In the genomic region with DNA sequence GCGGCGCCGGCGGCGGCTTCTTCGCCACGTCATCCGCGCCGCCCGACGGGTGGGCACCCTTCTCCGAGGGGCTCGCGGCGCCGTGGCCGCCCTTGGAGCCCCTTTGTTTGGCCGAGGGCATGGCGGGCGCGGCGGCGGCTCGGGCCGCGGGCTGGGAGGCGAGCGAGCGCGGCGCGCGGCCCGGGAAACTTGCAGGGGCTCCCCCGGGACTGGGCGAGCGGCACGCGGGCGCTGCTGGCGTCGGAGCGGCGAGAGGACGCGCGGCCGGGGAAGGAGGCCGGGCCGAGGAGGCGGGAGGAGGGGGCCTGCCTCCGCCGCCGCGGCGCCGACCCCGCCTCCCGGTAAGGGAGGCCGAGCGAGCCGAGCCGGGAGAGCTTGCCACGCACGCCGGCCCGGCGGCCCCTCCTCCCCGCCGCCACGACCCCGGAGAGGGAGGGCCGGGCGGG, we compare ENCODE assay signal across 8 cellular contexts. TPM values are rescaled to one million over a fixed set of nuclear protein-coding genes. Genes with fewer than 3 reads are reported as not detected.
DNase-seq lines count a peak whose midpoint lies in the region; ATAC-seq and TF ChIP-seq lines count a peak whose summit lies in the region.

A gene with protein sequence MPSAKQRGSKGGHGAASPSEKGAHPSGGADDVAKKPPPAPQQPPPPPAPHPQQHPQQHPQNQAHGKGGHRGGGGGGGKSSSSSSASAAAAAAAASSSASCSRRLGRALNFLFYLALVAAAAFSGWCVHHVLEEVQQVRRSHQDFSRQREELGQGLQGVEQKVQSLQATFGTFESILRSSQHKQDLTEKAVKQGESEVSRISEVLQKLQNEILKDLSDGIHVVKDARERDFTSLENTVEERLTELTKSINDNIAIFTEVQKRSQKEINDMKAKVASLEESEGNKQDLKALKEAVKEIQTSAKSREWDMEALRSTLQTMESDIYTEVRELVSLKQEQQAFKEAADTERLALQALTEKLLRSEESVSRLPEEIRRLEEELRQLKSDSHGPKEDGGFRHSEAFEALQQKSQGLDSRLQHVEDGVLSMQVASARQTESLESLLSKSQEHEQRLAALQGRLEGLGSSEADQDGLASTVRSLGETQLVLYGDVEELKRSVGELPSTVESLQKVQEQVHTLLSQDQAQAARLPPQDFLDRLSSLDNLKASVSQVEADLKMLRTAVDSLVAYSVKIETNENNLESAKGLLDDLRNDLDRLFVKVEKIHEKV (minus strand): TSS at position 290 of the 446 bp plus-strand sequence. CDS start 169 bp downstream, at position 121.

- TF ChIP-seq CTCF in GM10266 (IDR thresholded peaks at IDR 0.05; ENCODE audit: control insufficient read depth, insufficient read depth, low read depth, missing control alignments), result no peak
- no peak for TF ChIP-seq CTCF in choroid plexus epithelial cell (conservative IDR thresholded peaks at IDR 0.05; ENCODE audit: low read depth, low read length)

- H3K9me3 Mint-ChIP-seq in activated CD4-positive, alpha-beta T cell treated with anti-CD3 and anti-CD28 coated beads for 36 hours (ENCODE audit: low read depth), result no peaks in the 10 kb centered on the region

- H3K4me1 Mint-ChIP-seq in activated CD4-positive, alpha-beta T cell treated with anti-CD3 and anti-CD28 coated beads for 36 hours, result peaks cover 30% of the 10 kb centered on the region

- intact Hi-C loops in activated CD4-positive, alpha-beta T cell treated with anti-CD3 and anti-CD28 coated beads for 36 hours (cut with DNase I, micrococcal nuclease), result loop anchor here (1.0 to 10.0 kb wide), 9 partner anchors 35 to 1440 kb away; a partner anchor contains a TSS

- peak; percentile 49 for ATAC-seq in activated CD4-positive, alpha-beta T cell treated with anti-CD3 and anti-CD28 coated beads for 36 hours

- peak within 1 kb of the TSS; percentile 93 for H3K4me3 ChIP-seq in choroid plexus epithelial cell (ENCODE audit: low read depth, low read length)

- H3K4me3 Mint-ChIP-seq in activated CD4-positive, alpha-beta T cell treated with anti-CD3 and anti-CD28 coated beads for 36 hours, result peak within 1 kb of the TSS; percentile 68

- H3K27me3 Mint-ChIP-seq in activated CD4-positive, alpha-beta T cell treated with anti-CD3 and anti-CD28 coated beads for 36 hours, result no peaks in the 10 kb centered on the region

- CTCF ChIA-PET in activated CD4-positive, alpha-beta T cell treated with anti-CD3 and anti-CD28 coated beads for 36 hours (lab: Charles Lee), result interaction anchor here (1.0 kb wide), 1 partner anchor 24 kb away, joined by 4 read pairs; no protein-coding TSS in a partner anchor

- peaks cover 8% of the 10 kb centered on the region for H3K36me3 Mint-ChIP-seq in activated CD4-positive, alpha-beta T cell treated with anti-CD3 and anti-CD28 coated beads for 36 hours (ENCODE audit: low read depth)

- H3K27ac Mint-ChIP-seq in activated CD4-positive, alpha-beta T cell treated with anti-CD3 and anti-CD28 coated beads for 36 hours, result peak within 1 kb of the TSS; percentile 80

- DNase-seq in GM10266 (ENCODE audit: extremely low spot score), result peak; percentile 93
- DNase-seq in HCEC 1CT, result peak; percentile 62
- peak; percentile 19 for DNase-seq in NCI-H1417 treated with DMSO at 0.1 percent for 48 hours (lab: John Stamatoyannopoulos, UW)
- DNase-seq in activated CD4-positive, alpha-beta T cell treated with anti-CD3 and anti-CD28 coated beads for 36 hours, result peak; percentile 72
- peak; percentile 85 for DNase-seq in choroid plexus epithelial cell (ENCODE audit: low read depth)
- DNase-seq in kidney tubule cell (ENCODE audit: low spot score), result peak; percentile 78
- DNase-seq in stimulated activated CD4-positive, alpha-beta T cell treated with anti-CD3 and anti-CD28 coated beads, Interleukin-12 subunit alpha, Interleukin-12 subunit beta, amount 100 ng/mL, for 48 hours (ENCODE audit: low read depth in 2 of 3, low spot score in 1 of 3), result peak in 2 of 3 donors; percentile 25 to 42
- no peak for DNase-seq in GF-D8 (lab: John Stamatoyannopoulos, UW)

- POLR2A ChIA-PET in activated CD4-positive, alpha-beta T cell treated with anti-CD3 and anti-CD28 coated beads for 36 hours (lab: Charles Lee), result no interaction called here

RNA-seq across cellular contexts. Expression of the gene that starts here (rescaled TPM):
- 10 to 100 TPM; 13.7 to 15.6 TPM for total RNA-seq in activated CD4-positive, alpha-beta T cell treated with anti-CD3 and anti-CD28 coated beads for 36 hours
